ENCODE assay signal across 12 cellular contexts in the genomic region with DNA sequence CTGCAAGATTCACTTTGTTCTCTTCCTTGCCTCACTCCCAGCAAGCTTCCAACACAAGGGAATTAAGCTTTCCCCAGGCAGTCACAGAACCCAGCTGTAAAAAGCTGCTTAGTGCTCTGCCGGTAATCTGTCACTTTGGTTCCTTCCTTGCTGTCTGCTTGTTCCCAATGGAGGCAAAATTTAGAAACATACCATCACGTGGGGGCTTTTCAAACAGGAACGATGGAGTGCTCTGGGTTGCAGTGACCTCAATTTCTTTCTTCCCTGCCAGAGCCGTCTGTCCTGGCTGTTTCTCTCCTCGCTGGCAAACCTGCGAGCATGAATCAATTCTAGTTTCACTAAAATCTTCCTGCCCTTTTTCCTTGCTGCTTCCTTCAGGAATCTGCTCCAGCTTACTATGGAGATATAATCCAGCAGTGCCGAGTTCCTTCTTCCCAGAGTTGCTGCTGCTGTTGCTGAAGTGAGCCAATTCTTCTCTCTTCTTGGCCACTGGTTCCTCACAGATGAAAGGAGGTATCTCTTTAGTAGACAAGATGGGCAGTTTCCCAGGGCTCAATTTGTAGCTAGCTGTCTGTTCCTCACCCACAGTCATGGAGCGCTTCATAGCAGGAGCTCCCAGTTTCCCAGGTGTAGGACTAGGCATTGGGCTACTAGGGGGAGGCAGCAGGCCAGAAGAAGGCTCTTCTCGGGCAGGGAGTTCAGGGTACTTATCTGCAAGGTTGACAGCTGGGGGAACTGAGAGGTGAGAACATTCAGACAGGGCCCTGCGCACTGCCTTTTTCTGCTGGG.
DNase-seq lines count a peak whose midpoint lies in the region; ATAC-seq and TF ChIP-seq lines count a peak whose summit lies in the region.
"Had no signal": no experiment of that assay in that cellular context is flagged by ENCODE, and none has a peak within 500 bp of the region (broad histone marks: within the 10 kb centered on the region; RNA-seq: fewer than 3 reads in every experiment).

No MANE protein-coding gene starts in this region.

- H3K4me1 ChIP-seq in heart left ventricle: peaks cover 7 to 86% (median 50%) of the 10 kb centered on the region in 12 donors
- H3K4me1 ChIP-seq in tibial artery: peaks cover 0 to 33% (median 14%) of the 10 kb centered on the region in 4 donors

- DNase-seq in heart left ventricle (peak in 4 of 5 donors; percentile 54 to 68 (median 64)), neural crest cell (ENCODE audit: low read depth, low spot score) (no peak), tibial artery (peak; percentile 52 to 62), NCI-H2171 treated with DMSO at 0.1 percent for 48 hours (lab: John Stamatoyannopoulos, UW) (no peak), DMS53 (lab: John Stamatoyannopoulos, UW) (no peak), NAMALWA (ENCODE audit: low spot score) (no peak), DMS79 (lab: John Stamatoyannopoulos, UW) (no peak)
- DNase-seq: activated CD4-positive, alpha-beta memory T cell treated with anti-CD3 and anti-CD28 coated beads for 36 hours; stimulated activated CD4-positive, alpha-beta T cell treated with anti-CD3 and anti-CD28 coated beads, Interleukin-4, amount 100 ng/mL, for 24 hours had no signal

- no peak for TF ChIP-seq CTCF in heart left ventricle (IDR thresholded peaks at IDR 0.05)
- no peak for TF ChIP-seq CTCF in neural crest cell (conservative IDR thresholded peaks at IDR 0.05)
- no peak for TF ChIP-seq CTCF in tibial artery (IDR thresholded peaks at IDR 0.05)

- H3K9me3 Mint-ChIP-seq in neural crest cell: peaks cover 4% of the 10 kb centered on the region
- H3K9me3 Mint-ChIP-seq: activated CD4-positive, alpha-beta memory T cell treated with anti-CD3 and anti-CD28 coated beads for 36 hours had no signal

- 24 to 36% (median 35%) methylated on average over 10 of the region's 10 CpGs for WGBS in heart left ventricle, 4 donors

- H3K36me3 Mint-ChIP-seq in neural crest cell (ENCODE audit: low read depth): peaks cover 22% of the 10 kb centered on the region

- H3K27ac ChIP-seq in angular gyrus (ENCODE audit: low read depth, low read length) (peak overlapping the region; percentile 82), heart left ventricle (peak overlapping the region; percentile 47 to 85 (median 74)), tibial artery (peak overlapping the region; percentile 59 to 61)
- H3K27ac ChIP-seq: KMS-11 had no signal

- no peaks in the 10 kb centered on the region for H3K27me3 ChIP-seq in heart left ventricle
- H3K27me3 ChIP-seq in tibial artery: no peaks in the 10 kb centered on the region

- H3K27me3 Mint-ChIP-seq in neural crest cell (ENCODE audit: low read depth): no peaks in the 10 kb centered on the region
- H3K27me3 Mint-ChIP-seq: activated CD4-positive, alpha-beta memory T cell treated with anti-CD3 and anti-CD28 coated beads for 36 hours had no signal

- H3K27ac Mint-ChIP-seq in neural crest cell (ENCODE audit: unreplicated experiment): peak overlapping the region; percentile 98
- H3K27ac Mint-ChIP-seq: activated CD4-positive, alpha-beta memory T cell treated with anti-CD3 and anti-CD28 coated beads for 36 hours had no signal

- peak; percentile 90 to 92 (median 90) for ATAC-seq in heart left ventricle
- ATAC-seq: SK-N-SH treated with all-trans-retinoic acid at 6 μM for 48 hours had no signal

- H3K9me3 ChIP-seq in heart left ventricle: no peaks in the 10 kb centered on the region
- H3K9me3 ChIP-seq in tibial artery: no peaks in the 10 kb centered on the region

- intact Hi-C loops in heart left ventricle (cut with DNase I) (loop anchor here in 2 of 10 donors (10.0 kb wide), 1 partner anchor 94 kb away; no protein-coding TSS in a partner anchor), tibial artery (cut with DNase I; ENCODE audit: low total_unique reads) (no loop called here)

- no peak for TF ChIP-seq POLR2A in heart left ventricle (IDR thresholded peaks at IDR 0.05)

- peak overlapping the region in 1 of 12 donors; percentile 5 for H3K4me3 ChIP-seq in heart left ventricle
- H3K4me3 ChIP-seq in tibial artery: no peak overlapping the region

- H3K4me3 Mint-ChIP-seq in neural crest cell: peak overlapping the region; percentile 75
- H3K4me3 Mint-ChIP-seq: activated CD4-positive, alpha-beta memory T cell treated with anti-CD3 and anti-CD28 coated beads for 36 hours had no signal

- H3K36me3 ChIP-seq in heart left ventricle (peaks cover 0 to 57% (median 43%) of the 10 kb centered on the region in 9 donors), tibial artery (peaks cover 0 to 45% (median 3%) of the 10 kb centered on the region in 3 donors)

- H3K4me1 Mint-ChIP-seq in neural crest cell: peaks cover 71% of the 10 kb centered on the region

Comparison
In these comparisons a context has a peak if more than half of its experiments do, and no peak if none do; other contexts are left out.
1. DNase-seq: peak in heart left ventricle (4 of 5) and tibial artery (2 of 2); none in neural crest cell (single experiment), NCI-H2171 treated with DMSO at 0.1 percent for 48 hours (single experiment), DMS53 (single experiment), NAMALWA (single experiment) and DMS79 (single experiment).
2. Peak in every context shown above with its lines, with median percentiles within 50 percentile points of each other: H3K27ac ChIP-seq.